14 cellular contexts compared by ENCODE assay signal in genomic region chr12:6076340-6076739, GRCh38.
"Had no signal": no experiment of that assay in that cellular context is flagged by ENCODE, and none has a peak within 500 bp of the region (broad histone marks: within the 10 kb centered on the region; RNA-seq: fewer than 3 reads in every experiment).

No MANE protein-coding gene starts in this region.

- DNase-seq: activated CD4-positive, alpha-beta T cell treated with anti-CD3 and anti-CD28 coated beads, Interleukin-2, amount 50 U/mL, for 48 hours; activated CD4-positive, CD25-positive, alpha-beta regulatory T cell treated with anti-CD3 and anti-CD28 coated beads, Interleukin-2, amount 50 U/mL, for 72 hours; activated CD8-positive, alpha-beta memory T cell treated with anti-CD3 and anti-CD28 coated beads, Interleukin-2, amount 10 ng/mL, durations not matched to agents 7 days and 5 days; activated gamma-delta T cell treated with Interleukin-2 at 50 U/mL for 16 hours; activated T-cell treated with anti-CD3 and anti-CD28 coated beads, Interleukin-2, amount 50 U/mL, for 4 hours; adrenal gland; effector memory CD4-positive, alpha-beta T cell; occipital lobe; sigmoid colon; stimulated activated CD4-positive, alpha-beta T cell treated with anti-CD3 and anti-CD28 coated beads, Interleukin-2, amount 100 ng/mL, for 24 hours; stimulated activated naive CD4-positive, alpha-beta T cell; T-helper 9 cell had no signal

- H3K4me3 ChIP-seq: adrenal gland, psoas muscle, sigmoid colon, suprapubic skin had no signal

- H3K9me3 ChIP-seq: adrenal gland, psoas muscle, sigmoid colon, suprapubic skin had no signal

- H3K27me3 ChIP-seq: adrenal gland, sigmoid colon, suprapubic skin had no signal

- ATAC-seq: activated CD8-positive, alpha-beta memory T cell treated with anti-CD3 and anti-CD28 coated beads, Interleukin-2, amount 10 ng/mL, durations not matched to agents 7 days and 5 days; activated T-cell treated with anti-CD3 and anti-CD28 coated beads, Interleukin-2, amount 50 U/mL, for 4 hours had no signal

- H3K27ac ChIP-seq: psoas muscle, sigmoid colon, suprapubic skin had no signal

- H3K36me3 ChIP-seq: adrenal gland, sigmoid colon, suprapubic skin had no signal
